In the genomic region with DNA sequence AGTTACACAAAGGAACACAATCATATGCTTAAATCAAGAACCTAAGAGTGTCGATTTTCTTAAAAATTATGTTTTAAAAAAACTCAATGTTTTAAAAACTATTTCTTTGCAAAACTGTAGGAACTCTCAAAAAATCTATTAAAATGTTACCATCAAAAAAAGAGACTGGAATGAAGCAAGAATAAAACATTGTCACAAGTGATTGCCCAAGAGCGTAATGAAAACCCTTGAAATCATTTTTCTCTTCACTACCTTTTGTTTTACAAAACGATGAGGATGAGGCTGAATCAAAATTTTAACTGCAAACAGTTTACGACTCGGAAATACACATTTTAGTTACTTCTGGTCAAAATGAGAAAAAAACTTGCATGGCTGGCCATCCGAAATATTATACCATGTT, we compare ENCODE assay signal across 9 cellular contexts. TPM values are rescaled to one million over a fixed set of nuclear protein-coding genes. Genes with fewer than 3 reads are reported as not detected.
A peak's percentile ranks its signal among the peaks of the same experiment; 100 is the strongest.
DNase-seq lines count a peak whose midpoint lies in the region; ATAC-seq and TF ChIP-seq lines count a peak whose summit lies in the region.
"Had no signal": no experiment of that assay in that cellular context is flagged by ENCODE, and none has a peak within 500 bp of the region (broad histone marks: within the 10 kb centered on the region; RNA-seq: fewer than 3 reads in every experiment).

No MANE protein-coding gene starts in this region.

- peaks cover 0 to 22% (median 6%) of the 10 kb centered on the region in 9 donors for H3K36me3 ChIP-seq in heart right ventricle
- no peaks in the 10 kb centered on the region for H3K36me3 ChIP-seq in breast epithelium
- H3K36me3 ChIP-seq in vagina = no peaks in the 10 kb centered on the region

- H3K27ac ChIP-seq in heart right ventricle (peak overlapping the region in 8 of 10 donors; percentile 93 to 100 (median 98)), breast epithelium (peak overlapping the region in 1 of 2 donors; percentile 99), vagina (peak overlapping the region; percentile 100)

- no peaks in the 10 kb centered on the region for H3K27me3 Mint-ChIP-seq in mesothelial cell of epicardium (ENCODE audit: low read depth)

- H3K4me1 ChIP-seq in heart right ventricle (peaks cover 2 to 61% (median 40%) of the 10 kb centered on the region in 9 donors), breast epithelium (peaks cover 0 to 11% of the 10 kb centered on the region in 2 donors), vagina (peaks cover 52% of the 10 kb centered on the region)

- ATAC-seq in heart right ventricle = no peak
- ATAC-seq in Right ventricle myocardium superior (ENCODE audit: poor library complexity) = no peak
- ATAC-seq in HG03521 (IDR thresholded peaks at IDR 0.05; ENCODE audit: unreplicated experiment) = no peak
- ATAC-seq in GM19324 (IDR thresholded peaks at IDR 0.05; ENCODE audit: low FRiP score, unreplicated experiment) = no peak

- peak overlapping the region; percentile 48 to 95 (median 84) for H3K4me3 ChIP-seq in heart right ventricle
- peak overlapping the region; percentile 82 to 88 (median 86) for H3K4me3 ChIP-seq in breast epithelium
- peak overlapping the region; percentile 55 to 84 for H3K4me3 ChIP-seq in vagina

- no peaks in the 10 kb centered on the region for H3K9me3 ChIP-seq in heart right ventricle
- no peaks in the 10 kb centered on the region for H3K9me3 ChIP-seq in breast epithelium
- H3K9me3 ChIP-seq in vagina = no peaks in the 10 kb centered on the region

- H3K27ac Mint-ChIP-seq in mesothelial cell of epicardium = peak overlapping the region; percentile 100

- no peaks in the 10 kb centered on the region for H3K27me3 ChIP-seq in heart right ventricle
- no peaks in the 10 kb centered on the region for H3K27me3 ChIP-seq in breast epithelium
- no peaks in the 10 kb centered on the region for H3K27me3 ChIP-seq in vagina

- WGBS in heart right ventricle, 2 donors = 2 to 3% methylated on average over 6 of the region's 6 CpGs

- no peak for TF ChIP-seq POLR2A in breast epithelium (IDR thresholded peaks at IDR 0.05)
- TF ChIP-seq POLR2A in vagina (IDR thresholded peaks at IDR 0.05) = no peak

- TF ChIP-seq CTCF in heart right ventricle (IDR thresholded peaks at IDR 0.05) = no peak
- no peak for TF ChIP-seq CTCF in breast epithelium (IDR thresholded peaks at IDR 0.05)
- no peak for TF ChIP-seq CTCF in mesothelial cell of epicardium (IDR thresholded peaks at IDR 0.05; ENCODE audit: unreplicated experiment)
- no peak for TF ChIP-seq CTCF in vagina (IDR thresholded peaks at IDR 0.05)

- no peak for DNase-seq in heart right ventricle
- no peak for DNase-seq in Right ventricle myocardium superior
- DNase-seq in breast epithelium (ENCODE audit: low spot score in 2 of 2) = no peak
- no peak for DNase-seq in mesothelial cell of epicardium (ENCODE audit: low spot score in 2 of 2, unreplicated experiment in 2 of 2)
- no peak for DNase-seq in vagina (ENCODE audit: extremely low spot score in 2 of 2)
- DNase-seq in globus pallidus (ENCODE audit: low spot score) = no peak
- DNase-seq: KBM-7 had no signal

- peak overlapping the region; percentile 100 for H3K4me3 Mint-ChIP-seq in mesothelial cell of epicardium

- no peaks in the 10 kb centered on the region for H3K9me3 Mint-ChIP-seq in mesothelial cell of epicardium

- intact Hi-C loops in heart right ventricle (cut with DNase I) (loop anchor here in 4 of 10 donors (5.0 to 10.0 kb wide), 2 partner anchors 89 to 91 kb away; partner anchors contain the start of gene ACBD5 (in 4 of the 4)), Right ventricle myocardium superior (cut with DNase I) (no loop called here), breast epithelium (cut with DNase I; ENCODE audit: low total_unique reads) (no loop called here), vagina (cut with DNase I) (no loop called here)

- H3K36me3 Mint-ChIP-seq in mesothelial cell of epicardium = peaks cover 2% of the 10 kb centered on the region

- peaks cover 29% of the 10 kb centered on the region for H3K4me1 Mint-ChIP-seq in mesothelial cell of epicardium

RNA-seq across cellular contexts. Expression of gene YME1L1, which starts 0.9 kb away (rescaled TPM):
- 100 to 1,000 TPM in 6 of 10 donors, 10 to 100 TPM in 4; 86.6 to 111 (median 101) TPM for total RNA-seq in heart right ventricle
- polyA plus RNA-seq in heart right ventricle = 10 to 100 TPM; 19.4 to 50.1 TPM
- total RNA-seq in Right ventricle myocardium superior = 89.5 TPM
- 10 to 100 TPM; 62.3 to 75.5 (median 66.2) TPM for total RNA-seq in breast epithelium
- total RNA-seq in mesothelial cell of epicardium = 103 to 114 TPM (median 113 TPM) in 3 replicates
- total RNA-seq in vagina = 44.9 TPM

RNA-seq across cellular contexts. Expression of gene MASTL, which starts 1.8 kb away (rescaled TPM):
- total RNA-seq in heart right ventricle (1 to 10 TPM; 1.6 to 4.3 (median 2.0) TPM), Right ventricle myocardium superior (1.6 TPM), breast epithelium (10 to 100 TPM in 1 of 3 donors, 1 to 10 TPM in 2; 7.5 to 12.0 (median 9.3) TPM), mesothelial cell of epicardium (11.8 to 12.5 TPM (median 11.8 TPM) in 3 replicates), vagina (8.3 TPM)
- polyA plus RNA-seq in heart right ventricle = 1 to 10 TPM; 1.5 to 1.7 TPM

RNA-seq across cellular contexts. Expression of gene ANKRD26, which starts 53.0 kb away (rescaled TPM):
- total RNA-seq in heart right ventricle = 10 to 100 TPM in 7 of 10 donors, 1 to 10 TPM in 3; 8.2 to 12.2 (median 10.8) TPM
- 10 to 100 TPM in 1 of 2 donors, 1 to 10 TPM in 1; 1.9 to 10.3 TPM for polyA plus RNA-seq in heart right ventricle
- total RNA-seq in Right ventricle myocardium superior = 10.5 TPM
- total RNA-seq in breast epithelium = 10 to 100 TPM in 2 of 3 donors, 1 to 10 TPM in 1; 8.3 to 14.6 (median 13.4) TPM
- total RNA-seq in mesothelial cell of epicardium = 16.2 to 17.7 TPM (median 16.9 TPM) in 3 replicates
- 8.8 TPM for total RNA-seq in vagina
